1 cellular context compared by ENCODE assay signal in the genomic region with DNA sequence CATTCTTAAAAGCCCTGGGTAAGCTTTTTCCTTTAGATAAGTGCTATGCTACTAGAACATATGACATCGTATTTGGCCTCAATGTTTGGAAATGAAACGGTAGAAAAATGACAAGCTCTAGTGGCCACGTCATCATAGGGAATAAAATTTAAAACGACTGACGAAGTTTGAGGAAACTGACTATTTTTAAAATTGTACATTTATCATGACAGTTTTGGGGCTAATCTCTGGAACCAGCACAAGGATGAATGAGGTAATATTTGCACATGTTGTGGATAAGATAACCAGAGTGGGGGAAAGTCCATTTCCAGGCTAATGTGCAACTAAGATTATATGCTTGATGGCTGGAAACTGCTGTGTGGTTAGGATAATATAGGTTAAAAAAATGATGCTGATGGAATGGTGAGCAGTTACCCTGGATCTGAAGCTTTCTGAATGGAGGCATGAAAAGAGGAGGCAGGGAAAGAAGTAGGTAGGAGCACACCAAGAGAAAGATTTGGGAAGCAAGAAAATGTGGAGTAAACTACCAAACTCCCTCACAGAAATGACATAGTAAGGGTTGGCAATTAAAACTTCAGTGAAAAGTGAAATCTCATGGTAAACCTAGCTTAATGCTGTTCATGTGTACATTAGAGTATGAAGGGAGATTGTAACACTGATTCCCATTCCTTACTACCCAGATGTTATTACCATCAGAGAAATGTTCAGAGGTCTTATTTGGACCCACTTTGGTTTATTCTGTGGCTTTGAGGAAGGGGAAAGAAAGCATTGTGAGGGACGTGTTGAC.
TF ChIP-seq lines count a peak whose summit lies in the region.

No MANE protein-coding gene starts in this region.

TF ChIP-seq in K562, 482 proteins besides CTCF, POLR2A, EP300 and RAD21 (continued from another document and continues in another):
- peak; percentile 98 for TF ChIP-seq JUND (IDR thresholded peaks at IDR 0.05; ENCODE audit: borderline replicate concordance, low read depth, low read length)
- peak; percentile 98 for TF ChIP-seq JUND (tag; IDR thresholded peaks at IDR 0.05; ENCODE audit: borderline replicate concordance, low read depth, low read length)
- TF ChIP-seq KDM1A (IDR thresholded peaks at IDR 0.05), result peak; percentile 94 to 95
- TF ChIP-seq MYBL2 (IDR thresholded peaks at IDR 0.05; ENCODE audit: low read depth), result peak; percentile 98
- no peak for TF ChIP-seq MYBL2 (CRISPR knock-in tag; IDR thresholded peaks at IDR 0.05; ENCODE audit: borderline replicate concordance)
- no peak for TF ChIP-seq ZNF133 (CRISPR knock-in tag; IDR thresholded peaks at IDR 0.05)
- TF ChIP-seq, protein P1, sequence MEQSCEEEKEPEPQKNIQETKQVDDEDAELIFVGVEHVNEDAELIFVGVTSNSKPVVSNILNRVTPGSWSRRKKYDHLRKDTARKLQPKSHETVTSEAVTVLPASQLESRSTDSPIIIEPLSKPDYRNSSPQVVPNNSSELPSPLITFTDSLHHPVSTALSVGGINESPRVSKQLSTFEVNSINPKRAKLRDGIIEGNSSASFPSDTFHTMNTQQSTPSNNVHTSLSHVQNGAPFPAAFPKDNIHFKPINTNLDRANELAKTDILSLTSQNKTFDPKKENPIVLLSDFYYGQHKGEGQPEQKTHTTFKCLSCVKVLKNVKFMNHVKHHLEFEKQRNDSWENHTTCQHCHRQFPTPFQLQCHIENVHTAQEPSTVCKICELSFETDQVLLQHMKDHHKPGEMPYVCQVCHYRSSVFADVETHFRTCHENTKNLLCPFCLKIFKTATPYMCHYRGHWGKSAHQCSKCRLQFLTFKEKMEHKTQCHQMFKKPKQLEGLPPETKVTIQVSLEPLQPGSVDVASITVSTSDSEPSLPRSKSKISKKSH (CRISPR knock-in tag; IDR thresholded peaks at IDR 0.05), result no peak
- no peak for TF ChIP-seq RBBP5 (IDR thresholded peaks at IDR 0.05; ENCODE audit: borderline replicate concordance, insufficient read depth, low read length, poor library complexity, severe bottlenecking)
- no peak for TF ChIP-seq TAF15 (IDR thresholded peaks at IDR 0.05; ENCODE audit: low read depth, low read length)
- no peak for TF ChIP-seq POLR3A (IDR thresholded peaks at IDR 0.05; ENCODE audit: borderline replicate concordance, extremely low read depth, insufficient read depth, insufficient read length)
- TF ChIP-seq IRF2 (CRISPR knock-in tag; IDR thresholded peaks at IDR 0.05), result no peak
- TF ChIP-seq SIN3A (IDR thresholded peaks at IDR 0.05; ENCODE audit: borderline replicate concordance in 2 of 2, control insufficient read depth in 1 of 2, low read depth in 2 of 2, low read length in 2 of 2), result no peak
- TF ChIP-seq PHF8 (IDR thresholded peaks at IDR 0.05; ENCODE audit: borderline replicate concordance, low read length), result no peak
- TF ChIP-seq SMARCA5 (IDR thresholded peaks at IDR 0.05), result no peak
- no peak for TF ChIP-seq ZNF140 (CRISPR knock-in tag; IDR thresholded peaks at IDR 0.05)
- TF ChIP-seq ZKSCAN3 (CRISPR knock-in tag; IDR thresholded peaks at IDR 0.05), result no peak
- peak; percentile 60 for TF ChIP-seq NFE2 (IDR thresholded peaks at IDR 0.05; ENCODE audit: low read depth)
- TF ChIP-seq ZNF253 (CRISPR knock-in tag; conservative IDR thresholded peaks at IDR 0.05), result no peak
- peak; percentile 94 for TF ChIP-seq SMAD1 (IDR thresholded peaks at IDR 0.05; ENCODE audit: low read depth, low read length, partially characterized antibody)
- peak; percentile 100 for TF ChIP-seq STAT5A (IDR thresholded peaks at IDR 0.05; ENCODE audit: borderline replicate concordance, low read length)
- TF ChIP-seq KAT8 (IDR thresholded peaks at IDR 0.05; ENCODE audit: low read depth), result no peak
- TF ChIP-seq SMC3 (conservative IDR thresholded peaks at IDR 0.05; ENCODE audit: insufficient read depth, low read depth, low read length), result no peak
- no peak for TF ChIP-seq ZNF165 (CRISPR knock-in tag; IDR thresholded peaks at IDR 0.05; ENCODE audit: borderline replicate concordance)
- TF ChIP-seq, protein P2, sequence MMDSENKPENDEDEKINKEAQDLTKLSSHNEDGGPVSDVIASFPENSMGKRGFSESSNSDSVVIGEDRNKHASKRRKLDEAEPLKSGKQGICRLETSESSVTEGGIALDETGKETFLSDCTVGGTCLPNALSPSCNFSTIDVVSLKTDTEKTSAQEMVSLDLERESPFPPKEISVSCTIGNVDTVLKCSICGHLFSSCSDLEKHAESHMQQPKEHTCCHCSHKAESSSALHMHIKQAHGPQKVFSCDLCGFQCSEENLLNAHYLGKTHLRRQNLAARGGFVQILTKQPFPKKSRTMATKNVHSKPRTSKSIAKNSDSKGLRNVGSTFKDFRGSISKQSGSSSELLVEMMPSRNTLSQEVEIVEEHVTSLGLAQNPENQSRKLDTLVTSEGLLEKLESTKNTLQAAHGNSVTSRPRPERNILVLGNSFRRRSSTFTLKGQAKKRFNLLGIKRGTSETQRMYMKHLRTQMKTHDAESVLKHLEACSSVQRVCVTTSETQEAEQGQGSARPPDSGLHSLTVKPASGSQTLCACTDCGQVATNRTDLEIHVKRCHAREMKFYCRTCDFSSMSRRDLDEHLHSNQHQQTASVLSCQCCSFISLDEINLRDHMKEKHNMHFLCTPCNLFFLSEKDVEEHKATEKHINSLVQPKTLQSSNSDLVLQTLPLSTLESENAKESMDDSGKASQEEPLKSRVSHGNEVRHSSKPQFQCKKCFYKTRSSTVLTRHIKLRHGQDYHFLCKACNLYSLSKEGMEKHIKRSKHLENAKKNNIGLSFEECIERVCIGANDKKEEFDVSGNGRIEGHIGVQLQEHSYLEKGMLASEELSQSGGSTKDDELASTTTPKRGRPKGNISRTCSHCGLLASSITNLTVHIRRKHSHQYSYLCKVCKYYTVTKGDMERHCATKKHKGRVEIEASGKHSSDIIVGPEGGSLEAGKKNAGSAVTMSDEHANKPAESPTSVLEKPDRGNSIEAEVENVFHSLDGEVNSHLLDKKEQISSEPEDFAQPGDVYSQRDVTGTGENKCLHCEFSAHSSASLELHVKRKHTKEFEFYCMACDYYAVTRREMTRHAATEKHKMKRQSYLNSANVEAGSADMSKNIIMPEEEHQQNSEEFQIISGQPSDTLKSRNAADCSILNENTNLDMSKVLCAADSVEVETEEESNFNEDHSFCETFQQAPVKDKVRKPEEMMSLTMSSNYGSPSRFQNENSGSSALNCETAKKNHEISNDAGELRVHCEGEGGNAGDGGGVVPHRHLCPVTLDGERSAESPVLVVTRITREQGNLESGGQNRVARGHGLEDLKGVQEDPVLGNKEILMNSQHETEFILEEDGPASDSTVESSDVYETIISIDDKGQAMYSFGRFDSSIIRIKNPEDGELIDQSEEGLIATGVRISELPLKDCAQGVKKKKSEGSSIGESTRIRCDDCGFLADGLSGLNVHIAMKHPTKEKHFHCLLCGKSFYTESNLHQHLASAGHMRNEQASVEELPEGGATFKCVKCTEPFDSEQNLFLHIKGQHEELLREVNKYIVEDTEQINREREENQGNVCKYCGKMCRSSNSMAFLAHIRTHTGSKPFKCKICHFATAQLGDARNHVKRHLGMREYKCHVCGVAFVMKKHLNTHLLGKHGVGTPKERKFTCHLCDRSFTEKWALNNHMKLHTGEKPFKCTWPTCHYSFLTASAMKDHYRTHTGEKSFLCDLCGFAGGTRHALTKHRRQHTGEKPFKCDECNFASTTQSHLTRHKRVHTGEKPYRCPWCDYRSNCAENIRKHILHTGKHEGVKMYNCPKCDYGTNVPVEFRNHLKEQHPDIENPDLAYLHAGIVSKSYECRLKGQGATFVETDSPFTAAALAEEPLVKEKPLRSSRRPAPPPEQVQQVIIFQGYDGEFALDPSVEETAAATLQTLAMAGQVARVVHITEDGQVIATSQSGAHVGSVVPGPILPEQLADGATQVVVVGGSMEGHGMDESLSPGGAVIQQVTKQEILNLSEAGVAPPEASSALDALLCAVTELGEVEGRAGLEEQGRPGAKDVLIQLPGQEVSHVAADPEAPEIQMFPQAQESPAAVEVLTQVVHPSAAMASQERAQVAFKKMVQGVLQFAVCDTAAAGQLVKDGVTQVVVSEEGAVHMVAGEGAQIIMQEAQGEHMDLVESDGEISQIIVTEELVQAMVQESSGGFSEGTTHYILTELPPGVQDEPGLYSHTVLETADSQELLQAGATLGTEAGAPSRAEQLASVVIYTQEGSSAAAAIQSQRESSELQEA (IDR thresholded peaks at IDR 0.05; ENCODE audit: low read depth), result no peak
- TF ChIP-seq ZNF696 (CRISPR knock-in tag; conservative IDR thresholded peaks at IDR 0.05), result no peak
- TF ChIP-seq, protein P3, sequence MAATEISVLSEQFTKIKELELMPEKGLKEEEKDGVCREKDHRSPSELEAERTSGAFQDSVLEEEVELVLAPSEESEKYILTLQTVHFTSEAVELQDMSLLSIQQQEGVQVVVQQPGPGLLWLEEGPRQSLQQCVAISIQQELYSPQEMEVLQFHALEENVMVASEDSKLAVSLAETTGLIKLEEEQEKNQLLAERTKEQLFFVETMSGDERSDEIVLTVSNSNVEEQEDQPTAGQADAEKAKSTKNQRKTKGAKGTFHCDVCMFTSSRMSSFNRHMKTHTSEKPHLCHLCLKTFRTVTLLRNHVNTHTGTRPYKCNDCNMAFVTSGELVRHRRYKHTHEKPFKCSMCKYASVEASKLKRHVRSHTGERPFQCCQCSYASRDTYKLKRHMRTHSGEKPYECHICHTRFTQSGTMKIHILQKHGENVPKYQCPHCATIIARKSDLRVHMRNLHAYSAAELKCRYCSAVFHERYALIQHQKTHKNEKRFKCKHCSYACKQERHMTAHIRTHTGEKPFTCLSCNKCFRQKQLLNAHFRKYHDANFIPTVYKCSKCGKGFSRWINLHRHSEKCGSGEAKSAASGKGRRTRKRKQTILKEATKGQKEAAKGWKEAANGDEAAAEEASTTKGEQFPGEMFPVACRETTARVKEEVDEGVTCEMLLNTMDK (IDR thresholded peaks at IDR 0.05; ENCODE audit: borderline replicate concordance, insufficient read depth, low read depth, low read length, poor library complexity, severe bottlenecking), result no peak
- TF ChIP-seq, protein P4, sequence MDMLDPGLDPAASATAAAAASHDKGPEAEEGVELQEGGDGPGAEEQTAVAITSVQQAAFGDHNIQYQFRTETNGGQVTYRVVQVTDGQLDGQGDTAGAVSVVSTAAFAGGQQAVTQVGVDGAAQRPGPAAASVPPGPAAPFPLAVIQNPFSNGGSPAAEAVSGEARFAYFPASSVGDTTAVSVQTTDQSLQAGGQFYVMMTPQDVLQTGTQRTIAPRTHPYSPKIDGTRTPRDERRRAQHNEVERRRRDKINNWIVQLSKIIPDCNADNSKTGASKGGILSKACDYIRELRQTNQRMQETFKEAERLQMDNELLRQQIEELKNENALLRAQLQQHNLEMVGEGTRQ (CRISPR knock-in tag; IDR thresholded peaks at IDR 0.05), result no peak
- peak; percentile 93 for TF ChIP-seq MEF2A (IDR thresholded peaks at IDR 0.05; ENCODE audit: control insufficient read depth, low read depth, low read length)
- TF ChIP-seq TAF9B (IDR thresholded peaks at IDR 0.05; ENCODE audit: partially characterized antibody), result peak; percentile 69
- TF ChIP-seq, protein P5, sequence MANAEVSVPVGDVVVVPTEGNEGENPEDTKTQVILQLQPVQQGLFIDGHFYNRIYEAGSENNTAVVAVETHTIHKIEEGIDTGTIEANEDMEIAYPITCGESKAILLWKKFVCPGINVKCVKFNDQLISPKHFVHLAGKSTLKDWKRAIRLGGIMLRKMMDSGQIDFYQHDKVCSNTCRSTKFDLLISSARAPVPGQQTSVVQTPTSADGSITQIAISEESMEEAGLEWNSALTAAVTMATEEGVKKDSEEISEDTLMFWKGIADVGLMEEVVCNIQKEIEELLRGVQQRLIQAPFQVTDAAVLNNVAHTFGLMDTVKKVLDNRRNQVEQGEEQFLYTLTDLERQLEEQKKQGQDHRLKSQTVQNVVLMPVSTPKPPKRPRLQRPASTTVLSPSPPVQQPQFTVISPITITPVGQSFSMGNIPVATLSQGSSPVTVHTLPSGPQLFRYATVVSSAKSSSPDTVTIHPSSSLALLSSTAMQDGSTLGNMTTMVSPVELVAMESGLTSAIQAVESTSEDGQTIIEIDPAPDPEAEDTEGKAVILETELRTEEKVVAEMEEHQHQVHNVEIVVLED (CRISPR knock-in tag; IDR thresholded peaks at IDR 0.05), result no peak
- no peak for TF ChIP-seq SAFB2 (IDR thresholded peaks at IDR 0.05; ENCODE audit: borderline replicate concordance, low read depth, low read length, severe bottlenecking)
- TF ChIP-seq GTF2A2 (tag; IDR thresholded peaks at IDR 0.05), result no peak
- no peak for TF ChIP-seq FUS (optimal IDR thresholded peaks at IDR 0.05; ENCODE audit: low read depth, low read length)
- 0 out of 2 replicates have a peak, but pooled peaks have one; percentile 19 for TF ChIP-seq MYC (IDR thresholded peaks at IDR 0.05; ENCODE audit: low read depth, low read length)
- TF ChIP-seq MYC (CRISPR knock-in tag; IDR thresholded peaks at IDR 0.05; ENCODE audit: borderline replicate concordance, low read depth), result no peak
- TF ChIP-seq, protein P6, sequence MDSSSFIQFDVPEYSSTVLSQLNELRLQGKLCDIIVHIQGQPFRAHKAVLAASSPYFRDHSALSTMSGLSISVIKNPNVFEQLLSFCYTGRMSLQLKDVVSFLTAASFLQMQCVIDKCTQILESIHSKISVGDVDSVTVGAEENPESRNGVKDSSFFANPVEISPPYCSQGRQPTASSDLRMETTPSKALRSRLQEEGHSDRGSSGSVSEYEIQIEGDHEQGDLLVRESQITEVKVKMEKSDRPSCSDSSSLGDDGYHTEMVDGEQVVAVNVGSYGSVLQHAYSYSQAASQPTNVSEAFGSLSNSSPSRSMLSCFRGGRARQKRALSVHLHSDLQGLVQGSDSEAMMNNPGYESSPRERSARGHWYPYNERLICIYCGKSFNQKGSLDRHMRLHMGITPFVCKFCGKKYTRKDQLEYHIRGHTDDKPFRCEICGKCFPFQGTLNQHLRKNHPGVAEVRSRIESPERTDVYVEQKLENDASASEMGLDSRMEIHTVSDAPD (CRISPR knock-in tag; IDR thresholded peaks at IDR 0.05), result no peak
- TF ChIP-seq BCL6 (CRISPR knock-in tag; IDR thresholded peaks at IDR 0.05), result no peak
- no peak for TF ChIP-seq SLC30A9 (CRISPR knock-in tag; IDR thresholded peaks at IDR 0.05)
- no peak for TF ChIP-seq ZNF174 (CRISPR knock-in tag; IDR thresholded peaks at IDR 0.05)
- TF ChIP-seq, protein P7, sequence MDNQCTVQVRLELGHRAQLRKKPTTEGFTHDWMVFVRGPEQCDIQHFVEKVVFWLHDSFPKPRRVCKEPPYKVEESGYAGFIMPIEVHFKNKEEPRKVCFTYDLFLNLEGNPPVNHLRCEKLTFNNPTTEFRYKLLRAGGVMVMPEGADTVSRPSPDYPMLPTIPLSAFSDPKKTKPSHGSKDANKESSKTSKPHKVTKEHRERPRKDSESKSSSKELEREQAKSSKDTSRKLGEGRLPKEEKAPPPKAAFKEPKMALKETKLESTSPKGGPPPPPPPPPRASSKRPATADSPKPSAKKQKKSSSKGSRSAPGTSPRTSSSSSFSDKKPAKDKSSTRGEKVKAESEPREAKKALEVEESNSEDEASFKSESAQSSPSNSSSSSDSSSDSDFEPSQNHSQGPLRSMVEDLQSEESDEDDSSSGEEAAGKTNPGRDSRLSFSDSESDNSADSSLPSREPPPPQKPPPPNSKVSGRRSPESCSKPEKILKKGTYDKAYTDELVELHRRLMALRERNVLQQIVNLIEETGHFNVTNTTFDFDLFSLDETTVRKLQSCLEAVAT (IDR thresholded peaks at IDR 0.05), result peak in 1 of 2 experiments; percentile 77; a peak in 2 of 4 replicates
- TF ChIP-seq YBX1 (IDR thresholded peaks at IDR 0.05), result no peak
- peak; percentile 92 for TF ChIP-seq CREM (IDR thresholded peaks at IDR 0.05; ENCODE audit: low read depth)
- TF ChIP-seq, protein P8, sequence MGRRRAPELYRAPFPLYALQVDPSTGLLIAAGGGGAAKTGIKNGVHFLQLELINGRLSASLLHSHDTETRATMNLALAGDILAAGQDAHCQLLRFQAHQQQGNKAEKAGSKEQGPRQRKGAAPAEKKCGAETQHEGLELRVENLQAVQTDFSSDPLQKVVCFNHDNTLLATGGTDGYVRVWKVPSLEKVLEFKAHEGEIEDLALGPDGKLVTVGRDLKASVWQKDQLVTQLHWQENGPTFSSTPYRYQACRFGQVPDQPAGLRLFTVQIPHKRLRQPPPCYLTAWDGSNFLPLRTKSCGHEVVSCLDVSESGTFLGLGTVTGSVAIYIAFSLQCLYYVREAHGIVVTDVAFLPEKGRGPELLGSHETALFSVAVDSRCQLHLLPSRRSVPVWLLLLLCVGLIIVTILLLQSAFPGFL (CRISPR knock-in tag; IDR thresholded peaks at IDR 0.05), result no peak
